12 cellular contexts compared by ENCODE assay signal in the genomic region with DNA sequence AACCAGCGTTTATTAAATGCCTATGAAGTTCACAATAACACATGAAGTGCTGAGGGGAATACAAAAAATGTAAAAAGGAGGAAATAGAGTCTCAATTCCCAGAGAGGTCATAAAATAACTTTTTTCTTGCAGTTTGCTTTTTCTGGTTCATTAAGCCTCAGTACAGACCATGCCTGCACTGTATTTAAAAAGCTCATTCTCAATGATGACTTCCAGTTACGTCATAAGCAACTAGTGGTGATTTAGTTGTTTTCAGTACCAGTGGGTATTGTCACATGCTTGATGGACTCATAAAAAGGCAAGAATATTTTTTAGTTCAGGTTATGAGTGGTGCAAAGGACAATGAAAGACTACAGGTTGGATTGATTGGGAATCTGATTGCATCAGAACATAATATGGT.
DNase-seq lines count a peak whose midpoint lies in the region; ATAC-seq and TF ChIP-seq lines count a peak whose summit lies in the region.
"Had no signal": no experiment of that assay in that cellular context is flagged by ENCODE, and none has a peak within 500 bp of the region (broad histone marks: within the 10 kb centered on the region; RNA-seq: fewer than 3 reads in every experiment).

No MANE protein-coding gene starts in this region.

- H3K9me3 ChIP-seq in IMR-90 (ENCODE audit: control insufficient read depth, insufficient read depth, low read length) (no peaks in the 10 kb centered on the region), stomach (no peaks in the 10 kb centered on the region), Peyer's patch (no peaks in the 10 kb centered on the region)
- H3K9me3 ChIP-seq: BLaER1 had no signal

- no peak overlapping the region for H2AFZ ChIP-seq in IMR-90 (replicated peaks; ENCODE audit: low read length, poor library complexity)

- H2BK20ac ChIP-seq in IMR-90 (ENCODE audit: low read depth, low read length): no peak overlapping the region

- H2AK9ac ChIP-seq in IMR-90 (replicated peaks; ENCODE audit: low read depth, low read length, poor library complexity): no peak overlapping the region

- no peak for TF ChIP-seq EP300 in stomach (IDR thresholded peaks at IDR 0.05)

- H3K9me3 Mint-ChIP-seq in Calu3 (ENCODE audit: low read depth, unreplicated experiment): no peaks in the 10 kb centered on the region
- H3K9me3 Mint-ChIP-seq: activated naive CD8-positive, alpha-beta T cell treated with anti-CD3 and anti-CD28 coated beads for 36 hours had no signal

- no peak overlapping the region for H4K8ac ChIP-seq in IMR-90 (ENCODE audit: low read depth in 2 of 2, low read length in 2 of 2)

- ATAC-seq in IMR-90 (ENCODE audit: low read depth): no peak
- no peak for ATAC-seq in HG03175 (IDR thresholded peaks at IDR 0.05; ENCODE audit: unreplicated experiment)

- no peaks in the 10 kb centered on the region for H3K36me3 ChIP-seq in IMR-90 (ENCODE audit: control insufficient read depth, insufficient read depth, low read length)
- no peaks in the 10 kb centered on the region for H3K36me3 ChIP-seq in brain microvascular endothelial cell (replicated peaks)
- H3K36me3 ChIP-seq in stomach: no peaks in the 10 kb centered on the region
- H3K36me3 ChIP-seq in Peyer's patch: no peaks in the 10 kb centered on the region
- H3K36me3 ChIP-seq: BLaER1 had no signal

- H3K23ac ChIP-seq in IMR-90 (ENCODE audit: low read depth, low read length): no peak overlapping the region

- CTCF ChIA-PET in IMR-90 (lab: Yijun Ruan, JAX): interaction anchor here (1.0 kb wide), 1 partner anchor 93 kb away, joined by 3 read pairs; no protein-coding TSS in a partner anchor
- CTCF ChIA-PET in Calu3 (lab: Charles Lee): interaction anchor here (0.5 kb wide), 1 partner anchor 395 kb away, joined by 5 read pairs; no protein-coding TSS in a partner anchor

- WGBS in IMR-90 (ENCODE audit: extremely low coverage in 2 of 2, insufficient read length in 1 of 2), 2 experiments: no CpG with 5 or more reads among the region's 2 CpGs
- WGBS in stomach, 5 donors: 76 to 82% (median 80%) methylated on average over 2 of the region's 2 CpGs

- no peak overlapping the region for H2AK5ac ChIP-seq in IMR-90 (ENCODE audit: low read depth, low read length)

- H3K9me1 ChIP-seq in IMR-90 (ENCODE audit: insufficient read depth, low read length): peaks cover 14% of the 10 kb centered on the region

- H4K20me1 ChIP-seq in IMR-90 (ENCODE audit: insufficient read depth, low read length): peaks cover 6% of the 10 kb centered on the region; the same call in 1 of the 2 replicates
- H4K20me1 ChIP-seq: BLaER1 had no signal

- no peak overlapping the region for H3K27ac Mint-ChIP-seq in Calu3 (ENCODE audit: unreplicated experiment)
- H3K27ac Mint-ChIP-seq: activated naive CD8-positive, alpha-beta T cell treated with anti-CD3 and anti-CD28 coated beads for 36 hours had no signal

- H2BK5ac ChIP-seq in IMR-90 (ENCODE audit: low read depth, low read length, poor library complexity, severe bottlenecking): no peak overlapping the region

- H3K4me3 ChIP-seq in IMR-90 (ENCODE audit: insufficient read depth, low read depth, low read length) (no peak overlapping the region), brain microvascular endothelial cell (ENCODE audit: low read depth, low read length) (no peak overlapping the region), stomach (no peak overlapping the region), Peyer's patch (no peak overlapping the region)
- H3K4me3 ChIP-seq: BLaER1 had no signal

- no peak overlapping the region for H3K14ac ChIP-seq in IMR-90 (replicated peaks; ENCODE audit: low read depth, low read length)

- H3K4me2 ChIP-seq in IMR-90 (ENCODE audit: low read depth, low read length): no peak overlapping the region
- H3K4me2 ChIP-seq: BLaER1 had no signal

- BruUV-seq in IMR-90 (replicated peaks; lab: Mats Ljungman, UMichigan) (no TSS peak), Calu3 (replicated peaks; lab: Mats Ljungman, UMichigan) (no TSS peak)

- no peaks in the 10 kb centered on the region for H3K27me3 Mint-ChIP-seq in Calu3 (ENCODE audit: unreplicated experiment)
- H3K27me3 Mint-ChIP-seq: activated naive CD8-positive, alpha-beta T cell treated with anti-CD3 and anti-CD28 coated beads for 36 hours had no signal

- POLR2A ChIA-PET in IMR-90 (lab: Charles Lee; ENCODE audit: unreplicated experiment): no interaction called here

- DNase-seq in IMR-90 (no peak), brain microvascular endothelial cell (peak; percentile 23), stomach (no peak), Calu3 (no peak), NCI-H2171 (lab: John Stamatoyannopoulos, UW) (no peak), Peyer's patch (no peak)
- DNase-seq: activated CD4-positive, CD25-positive, alpha-beta regulatory T cell treated with anti-CD3 and anti-CD28 coated beads, Interleukin-2, amount 50 U/mL, for 72 hours; activated naive CD8-positive, alpha-beta T cell treated with anti-CD3 and anti-CD28 coated beads for 36 hours; NCI-H1417 treated with DMSO at 0.1 percent for 48 hours had no signal

- no peak overlapping the region for H2BK120ac ChIP-seq in IMR-90 (ENCODE audit: low read depth, low read length)

- peak overlapping the region; percentile 6; the same call in 1 of the 3 replicates for H2BK15ac ChIP-seq in IMR-90 (ENCODE audit: low read depth, low read length)

- TF ChIP-seq POLR2A in IMR-90 (IDR thresholded peaks at IDR 0.05; ENCODE audit: low read depth, low read length) (no peak), stomach (IDR thresholded peaks at IDR 0.05) (no peak), Peyer's patch (IDR thresholded peaks at IDR 0.05) (no peak)

- no peak overlapping the region for H3K27ac ChIP-seq in IMR-90 (ENCODE audit: insufficient read depth, low read length)
- peak overlapping the region; percentile 97 for H3K27ac ChIP-seq in brain microvascular endothelial cell
- peak overlapping the region; percentile 66 for H3K27ac ChIP-seq in layer of hippocampus (ENCODE audit: low read depth, low read length)
- peak overlapping the region in 4 of 5 donors; percentile 66 to 83 (median 82) for H3K27ac ChIP-seq in stomach
- H3K27ac ChIP-seq in Peyer's patch: peak overlapping the region in 1 of 4 donors; percentile 44
- H3K27ac ChIP-seq: BLaER1 had no signal

- H3K4ac ChIP-seq in IMR-90 (ENCODE audit: low read depth, low read length): no peak overlapping the region

- no peak overlapping the region for H3K56ac ChIP-seq in IMR-90 (ENCODE audit: extremely low read depth, insufficient read depth, low read length)

- intact Hi-C loops in IMR-90 (cut with micrococcal nuclease): no loop called here
- intact Hi-C loops in stomach (cut with DNase I; ENCODE audit: low total_unique reads): no loop called here
- intact Hi-C loops in Calu3 (cut with micrococcal nuclease; ENCODE audit: unreplicated experiment): no loop called here

- H3K9ac ChIP-seq in IMR-90 (ENCODE audit: low read depth, low read length): no peak overlapping the region
- H3K9ac ChIP-seq: BLaER1 had no signal

- in situ Hi-C loops in IMR-90 (cut with MboI; ENCODE audit: low sequenced_read_pairs): no loop called here
- in situ Hi-C loops in brain microvascular endothelial cell (cut with HindIII; ENCODE audit: low pct_ligation_motif_present, low sequenced_read_pairs): no loop called here

- no peak for TF ChIP-seq CTCF in IMR-90 (conservative IDR thresholded peaks at IDR 0.05; ENCODE audit: low read depth, low read length)
- TF ChIP-seq CTCF in brain microvascular endothelial cell (IDR thresholded peaks at IDR 0.05; ENCODE audit: low read depth, low read length, missing control alignments): no peak
- no peak for TF ChIP-seq CTCF in stomach (IDR thresholded peaks at IDR 0.05)
- TF ChIP-seq CTCF in Calu3 (IDR thresholded peaks at IDR 0.05; ENCODE audit: unreplicated experiment): no peak
- TF ChIP-seq CTCF in Peyer's patch (IDR thresholded peaks at IDR 0.05): no peak

- no peak overlapping the region for H4K5ac ChIP-seq in IMR-90 (ENCODE audit: low read depth, low read length)

- H3K18ac ChIP-seq in IMR-90 (ENCODE audit: low read depth, low read length): peak overlapping the region; percentile 53; the same call in 1 of the 2 replicates

- H3K36me3 Mint-ChIP-seq in Calu3 (ENCODE audit: insufficient read depth, unreplicated experiment): no peaks in the 10 kb centered on the region
- H3K36me3 Mint-ChIP-seq: activated naive CD8-positive, alpha-beta T cell treated with anti-CD3 and anti-CD28 coated beads for 36 hours had no signal

- H3K4me1 Mint-ChIP-seq in Calu3 (ENCODE audit: low read depth, unreplicated experiment): peaks cover 37% of the 10 kb centered on the region
- H3K4me1 Mint-ChIP-seq: activated naive CD8-positive, alpha-beta T cell treated with anti-CD3 and anti-CD28 coated beads for 36 hours had no signal

- no peaks in the 10 kb centered on the region for H3K27me3 ChIP-seq in IMR-90 (ENCODE audit: control insufficient read depth, insufficient read depth, low read length)
- H3K27me3 ChIP-seq in brain microvascular endothelial cell (replicated peaks): no peaks in the 10 kb centered on the region
- H3K27me3 ChIP-seq in layer of hippocampus (ENCODE audit: control insufficient read depth, insufficient read depth, low read length): no peaks in the 10 kb centered on the region
- no peaks in the 10 kb centered on the region for H3K27me3 ChIP-seq in stomach
- no peaks in the 10 kb centered on the region for H3K27me3 ChIP-seq in Peyer's patch
- H3K27me3 ChIP-seq: BLaER1 had no signal

- no peaks in the 10 kb centered on the region for H3K79me1 ChIP-seq in IMR-90 (ENCODE audit: low read depth in 1 of 2, low read length in 2 of 2)

- H4K91ac ChIP-seq in IMR-90 (ENCODE audit: insufficient read depth, low read depth, low read length): peak overlapping the region; percentile 29; the same call in 1 of the 2 replicates

- H3K4me3 Mint-ChIP-seq in Calu3 (ENCODE audit: low read depth, unreplicated experiment): no peak overlapping the region
- H3K4me3 Mint-ChIP-seq: activated naive CD8-positive, alpha-beta T cell treated with anti-CD3 and anti-CD28 coated beads for 36 hours had no signal

- dilution Hi-C loops in IMR-90 (cut with HindIII; ENCODE audit: low sequenced_read_pairs, unreplicated experiment): no loop called here

- no peak for TF ChIP-seq RAD21 in IMR-90 (IDR thresholded peaks at IDR 0.05; ENCODE audit: low read length)

- H3K4me1 ChIP-seq in IMR-90 (ENCODE audit: control insufficient read depth, insufficient read depth, low read length) (peaks cover 17% of the 10 kb centered on the region), stomach (peaks cover 17 to 63% (median 39%) of the 10 kb centered on the region in 4 donors), Peyer's patch (no peaks in the 10 kb centered on the region)
- H3K4me1 ChIP-seq: BLaER1 had no signal

TF ChIP-seq in IMR-90, 13 proteins besides CTCF, POLR2A, EP300 and RAD21:
- TF ChIP-seq CEBPB (IDR thresholded peaks at IDR 0.05; ENCODE audit: low read depth, low read length) (peak; percentile 4; the same call in 1 of the 2 replicates), BHLHE40 (IDR thresholded peaks at IDR 0.05; ENCODE audit: low read depth, low read length) (no peak)
TF ChIP-seq in IMR-90: peak in this region for 1.
